15 cellular contexts compared by ENCODE assay signal in the genomic region with DNA sequence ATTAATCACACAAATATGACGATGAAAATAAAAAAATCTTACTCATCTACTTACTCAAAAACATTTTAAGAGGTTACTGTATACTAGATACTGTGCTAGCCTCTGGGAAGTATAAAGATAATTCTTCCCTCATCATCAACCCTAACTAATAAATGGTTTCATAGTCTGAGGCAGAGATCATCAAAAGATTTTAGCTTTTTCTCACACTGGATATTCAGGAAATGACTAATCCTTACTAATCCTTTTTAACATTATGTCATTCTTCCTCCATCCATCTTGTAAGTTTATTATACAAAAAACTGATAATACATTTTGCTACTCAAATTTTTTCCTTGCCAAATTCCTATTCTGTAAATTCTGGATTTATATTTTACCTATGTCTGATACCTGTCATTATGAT. TPM values are rescaled to one million over a fixed set of nuclear protein-coding genes. Genes with fewer than 3 reads are reported as not detected.
DNase-seq lines count a peak whose midpoint lies in the region; ATAC-seq and TF ChIP-seq lines count a peak whose summit lies in the region.
"Had no signal": no experiment of that assay in that cellular context is flagged by ENCODE, and none has a peak within 500 bp of the region (broad histone marks: within the 10 kb centered on the region; RNA-seq: fewer than 3 reads in every experiment).

No MANE protein-coding gene starts in this region.

- TF ChIP-seq CTCF in HCT116 (IDR thresholded peaks at IDR 0.05 in 2 of 3, conservative IDR thresholded peaks at IDR 0.05 in 1 of 3; ENCODE audit: borderline replicate concordance in 1 of 3, insufficient read depth in 1 of 3, low read depth in 2 of 3, low read length in 2 of 3), result no peak
- TF ChIP-seq CTCF in foreskin keratinocyte (conservative IDR thresholded peaks at IDR 0.05), result no peak

- H3K36me3 ChIP-seq in HCT116 (ENCODE audit: control insufficient read depth in 1 of 2, insufficient read depth in 2 of 2, low read length in 2 of 2) (no peaks in the 10 kb centered on the region), adipocyte (ENCODE audit: control insufficient read depth, insufficient read depth, low read length, severe bottlenecking) (peaks cover 39% of the 10 kb centered on the region)

- no peak for TF ChIP-seq POLR2A in HCT116 (IDR thresholded peaks at IDR 0.05; ENCODE audit: borderline replicate concordance, extremely low read depth, insufficient read depth, insufficient read length)

- H3K27me3 ChIP-seq in HCT116 (ENCODE audit: insufficient read depth, low read length), result no peaks in the 10 kb centered on the region
- no peaks in the 10 kb centered on the region for H3K27me3 ChIP-seq in adipocyte (replicated peaks; ENCODE audit: control insufficient read depth, insufficient read depth, low read length)
- no peaks in the 10 kb centered on the region for H3K27me3 ChIP-seq in foreskin keratinocyte

- no peak overlapping the region for H3K27ac ChIP-seq in HCT116 (ENCODE audit: low read depth, low read length)
- H3K27ac ChIP-seq in foreskin keratinocyte, result peak overlapping the region; percentile 73

- RAD21 ChIA-PET in HCT116 (lab: Charles Lee; ENCODE audit: low non-redundant PET in 1 of 2, low total read pairs in 2 of 2, uncharacterized antibody in 2 of 2, unreplicated experiment in 2 of 2), result no interaction called here

- H3K9me3 ChIP-seq in HCT116 (ENCODE audit: control insufficient read depth in 1 of 2, insufficient read depth in 1 of 2, low read depth in 1 of 2, low read length in 2 of 2) (no peaks in the 10 kb centered on the region), adipocyte (ENCODE audit: control insufficient read depth, low read length) (no peaks in the 10 kb centered on the region)

- no peak for TF ChIP-seq RAD21 in HCT116 (IDR thresholded peaks at IDR 0.05; ENCODE audit: low read depth)

- POLR2A ChIA-PET in HCT116 (lab: Charles Lee), result no interaction called here

- H3K9me2 ChIP-seq in HCT116 (ENCODE audit: insufficient read depth), result no peaks in the 10 kb centered on the region

- no peak overlapping the region for H3K9ac ChIP-seq in HCT116 (ENCODE audit: low read length)
- H3K9ac ChIP-seq in adipocyte (ENCODE audit: low read length), result no peak overlapping the region

- H3K4me1 ChIP-seq in HCT116 (ENCODE audit: control insufficient read depth in 1 of 2, insufficient read depth in 2 of 2, low read length in 2 of 2) (peaks cover 0 to 15% of the 10 kb centered on the region in 2 experiments; a peak in 2 of 4 replicates), adipocyte (ENCODE audit: control insufficient read depth, insufficient read depth, low read length) (peaks cover 22% of the 10 kb centered on the region), foreskin keratinocyte (peaks cover 35% of the 10 kb centered on the region)

- DNase-seq in A172 (ENCODE audit: low spot score) (peak; percentile 84), HCT116 (ENCODE audit: low read depth, low spot score) (no peak), adipocyte (ENCODE audit: low read depth) (peak; percentile 22), foreskin keratinocyte (peak; percentile 62 to 81), OCI-M1 (lab: John Stamatoyannopoulos, UW) (no peak), SIG-M5 (lab: John Stamatoyannopoulos, UW) (no peak), superior temporal gyrus (ENCODE audit: extremely low spot score) (no peak)
- DNase-seq: activated CD4-positive, alpha-beta T cell treated with anti-CD3 and anti-CD28 coated beads, Interleukin-2, amount 10 ng/mL, durations not matched to agents 7 days and 5 days; caudate nucleus; DMS79; erythroblast; NCI-H446; SHP77 treated with DMSO at 0.1 percent for 48 hours had no signal

- H4K20me1 ChIP-seq in HCT116 (ENCODE audit: insufficient read depth), result no peaks in the 10 kb centered on the region

- H3K79me2 ChIP-seq in HCT116 (ENCODE audit: insufficient read depth, low read length), result no peaks in the 10 kb centered on the region

- no TSS peak for BruUV-seq in HCT116 (replicated peaks; lab: Mats Ljungman, UMichigan)

- ATAC-seq in HCT116 (no peak), foreskin keratinocyte (peak; percentile 96), GM21825 (IDR thresholded peaks at IDR 0.05; ENCODE audit: unreplicated experiment) (no peak)

- CTCF ChIA-PET in HCT116 (lab: Charles Lee), result interaction anchor here (1.5 kb wide), 1 partner anchor 13 kb away, joined by 4 read pairs; no protein-coding TSS in a partner anchor

- intact Hi-C loops in HCT116 (cut with micrococcal nuclease), result no loop called here

- 0 out of 2 replicates have a peak overlapping the region, but pooled peaks have one; percentile 7 for H3K4me2 ChIP-seq in HCT116 (ENCODE audit: low read length)

- no peak overlapping the region for H3K4me3 ChIP-seq in HCT116 (replicated peaks in 1 of 2; ENCODE audit: low read depth in 1 of 2, low read length in 2 of 2)
- H3K4me3 ChIP-seq in adipocyte (ENCODE audit: low read length), result no peak overlapping the region

- H2AFZ ChIP-seq in HCT116 (ENCODE audit: low read depth, low read length, poor library complexity, severe bottlenecking), result no peak overlapping the region

TF ChIP-seq in HCT116, 20 proteins besides CTCF, POLR2A, EP300 and RAD21 (continues in another document):
- TF ChIP-seq CBX3 (IDR thresholded peaks at IDR 0.05; ENCODE audit: low read depth) (no peak), SP1 (IDR thresholded peaks at IDR 0.05; ENCODE audit: low read depth) (peak; percentile 45; the same call in 1 of the 2 replicates), JUND (IDR thresholded peaks at IDR 0.05) (peak; percentile 57), SIN3A (IDR thresholded peaks at IDR 0.05; ENCODE audit: low read depth) (no peak), ZFX (IDR thresholded peaks at IDR 0.05) (no peak), TCF7L2 (IDR thresholded peaks at IDR 0.05; ENCODE audit: borderline replicate concordance, extremely low read depth, insufficient read depth, insufficient read length) (no peak), YY1 (IDR thresholded peaks at IDR 0.05; ENCODE audit: extremely low read depth, insufficient replicate concordance, low read depth, low read length) (no peak), EGR1 (IDR thresholded peaks at IDR 0.05; ENCODE audit: low read depth) (no peak), EZH2 (IDR thresholded peaks at IDR 0.05) (no peak), FOSL1 (IDR thresholded peaks at IDR 0.05; ENCODE audit: low read depth) (peak; percentile 74), SRF (IDR thresholded peaks at IDR 0.05; ENCODE audit: low read depth) (no peak)
- TF ChIP-seq, protein P1, sequence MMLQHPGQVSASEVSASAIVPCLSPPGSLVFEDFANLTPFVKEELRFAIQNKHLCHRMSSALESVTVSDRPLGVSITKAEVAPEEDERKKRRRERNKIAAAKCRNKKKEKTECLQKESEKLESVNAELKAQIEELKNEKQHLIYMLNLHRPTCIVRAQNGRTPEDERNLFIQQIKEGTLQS (IDR thresholded peaks at IDR 0.05), result no peak
- TF ChIP-seq, protein P2, sequence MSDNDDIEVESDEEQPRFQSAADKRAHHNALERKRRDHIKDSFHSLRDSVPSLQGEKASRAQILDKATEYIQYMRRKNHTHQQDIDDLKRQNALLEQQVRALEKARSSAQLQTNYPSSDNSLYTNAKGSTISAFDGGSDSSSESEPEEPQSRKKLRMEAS (IDR thresholded peaks at IDR 0.05), result no peak
- TF ChIP-seq, protein P3, sequence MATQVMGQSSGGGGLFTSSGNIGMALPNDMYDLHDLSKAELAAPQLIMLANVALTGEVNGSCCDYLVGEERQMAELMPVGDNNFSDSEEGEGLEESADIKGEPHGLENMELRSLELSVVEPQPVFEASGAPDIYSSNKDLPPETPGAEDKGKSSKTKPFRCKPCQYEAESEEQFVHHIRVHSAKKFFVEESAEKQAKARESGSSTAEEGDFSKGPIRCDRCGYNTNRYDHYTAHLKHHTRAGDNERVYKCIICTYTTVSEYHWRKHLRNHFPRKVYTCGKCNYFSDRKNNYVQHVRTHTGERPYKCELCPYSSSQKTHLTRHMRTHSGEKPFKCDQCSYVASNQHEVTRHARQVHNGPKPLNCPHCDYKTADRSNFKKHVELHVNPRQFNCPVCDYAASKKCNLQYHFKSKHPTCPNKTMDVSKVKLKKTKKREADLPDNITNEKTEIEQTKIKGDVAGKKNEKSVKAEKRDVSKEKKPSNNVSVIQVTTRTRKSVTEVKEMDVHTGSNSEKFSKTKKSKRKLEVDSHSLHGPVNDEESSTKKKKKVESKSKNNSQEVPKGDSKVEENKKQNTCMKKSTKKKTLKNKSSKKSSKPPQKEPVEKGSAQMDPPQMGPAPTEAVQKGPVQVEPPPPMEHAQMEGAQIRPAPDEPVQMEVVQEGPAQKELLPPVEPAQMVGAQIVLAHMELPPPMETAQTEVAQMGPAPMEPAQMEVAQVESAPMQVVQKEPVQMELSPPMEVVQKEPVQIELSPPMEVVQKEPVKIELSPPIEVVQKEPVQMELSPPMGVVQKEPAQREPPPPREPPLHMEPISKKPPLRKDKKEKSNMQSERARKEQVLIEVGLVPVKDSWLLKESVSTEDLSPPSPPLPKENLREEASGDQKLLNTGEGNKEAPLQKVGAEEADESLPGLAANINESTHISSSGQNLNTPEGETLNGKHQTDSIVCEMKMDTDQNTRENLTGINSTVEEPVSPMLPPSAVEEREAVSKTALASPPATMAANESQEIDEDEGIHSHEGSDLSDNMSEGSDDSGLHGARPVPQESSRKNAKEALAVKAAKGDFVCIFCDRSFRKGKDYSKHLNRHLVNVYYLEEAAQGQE (IDR thresholded peaks at IDR 0.05; ENCODE audit: low read depth), result no peak

RNA-seq across cellular contexts. Expression of a gene that starts 29.7 kb away (rescaled TPM):
- total RNA-seq in A172 (2014; rRNA removed; shearing (Covaris generic)), result 10.9 and 17.7 TPM in 2 replicates
- total RNA-seq in HCT116 (2021; ENCODE audit: unreplicated experiment) (12.6 TPM), foreskin keratinocyte (17.5 and 18.9 TPM in 2 replicates)
- 11.2 and 11.6 TPM in 2 replicates for polyA plus RNA-seq in HCT116 (2012)
- 5.7 and 7.3 TPM in 2 replicates for polyA plus RNA-seq in foreskin keratinocyte

RNA-seq across cellular contexts. Expression of a gene that starts 30.2 kb away (rescaled TPM):
- total RNA-seq in A172 (2014; rRNA removed; shearing (Covaris generic)), result 40.1 and 56.6 TPM in 2 replicates
- total RNA-seq in HCT116 (2021; ENCODE audit: unreplicated experiment) (43.7 TPM), foreskin keratinocyte (34.9 and 41.3 TPM in 2 replicates)
- polyA plus RNA-seq in HCT116 (2012), result 26.4 and 26.5 TPM in 2 replicates
- 16.8 and 22.2 TPM in 2 replicates for polyA plus RNA-seq in foreskin keratinocyte

RNA-seq across cellular contexts. Expression of a gene that starts 32.9 kb away (rescaled TPM):
- total RNA-seq in A172 (2014; rRNA removed; shearing (Covaris generic)), result not detected in 2 replicates
- total RNA-seq in HCT116 (2021; ENCODE audit: unreplicated experiment), result 0.12 TPM
- 0.07 and 0.17 TPM in 2 replicates for polyA plus RNA-seq in HCT116 (2012)
- 0.21 and 0.31 TPM in 2 replicates for total RNA-seq in foreskin keratinocyte
- 0.22 and 0.25 TPM in 2 replicates for polyA plus RNA-seq in foreskin keratinocyte
- total RNA-seq: activated T-helper 2 cell treated with anti-CD3 and anti-CD28 coated beads, Interferon-gamma antibody, Interleukin-2, Interleukin-4, amounts not matched to agents 10 μg/mL and 5 μg/mL and 100 μg/mL, durations not matched to agents 14 hours and 24 hours and 36 hours had no signal

Comparison
In these comparisons a context has a peak if more than half of its experiments do, and no peak if none do; other contexts are left out.
1. DNase-seq: peak in A172 (single experiment), adipocyte (single experiment) and foreskin keratinocyte (2 of 2); none in HCT116 (single experiment), OCI-M1 (single experiment), SIG-M5 (single experiment) and superior temporal gyrus (single experiment).